In the genomic region with DNA sequence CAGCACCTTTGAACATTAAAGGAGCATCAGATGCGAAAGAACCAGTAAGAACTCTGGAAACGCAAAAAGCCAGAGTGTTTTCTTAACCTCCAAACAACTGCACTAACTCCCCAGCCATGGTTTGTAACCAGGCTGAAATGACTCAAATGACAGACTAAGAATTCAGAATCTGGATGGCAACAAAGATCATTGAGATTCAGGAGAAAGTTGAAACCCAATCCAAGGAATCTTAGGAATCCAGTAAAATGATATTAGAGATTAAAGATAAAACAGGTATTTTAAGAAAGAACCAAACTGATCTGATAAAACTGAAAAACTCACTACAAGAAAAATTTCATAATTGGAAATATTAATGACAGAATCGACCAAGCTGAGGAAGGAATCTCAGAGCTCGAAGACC, we compare ENCODE assay signal across 18 cellular contexts.
A peak's percentile ranks its signal among the peaks of the same experiment; 100 is the strongest.
DNase-seq lines count a peak whose midpoint lies in the region; ATAC-seq and TF ChIP-seq lines count a peak whose summit lies in the region.
"Had no signal": no experiment of that assay in that cellular context is flagged by ENCODE, and none has a peak within 500 bp of the region (broad histone marks: within the 10 kb centered on the region; RNA-seq: fewer than 3 reads in every experiment).

No MANE protein-coding gene starts in this region.

- H3K4me2 ChIP-seq in PC-9 = no peak overlapping the region
- H3K4me2 ChIP-seq: BLaER1 treated with 17β-estradiol and CSF1 and Interleukin-3, amounts not matched to agents 10 nM and 100 nM had no signal

- H4K20me1 ChIP-seq in PC-9 (ENCODE audit: insufficient read depth) = no peaks in the 10 kb centered on the region

- no peaks in the 10 kb centered on the region for H3K27me3 Mint-ChIP-seq in natural killer cell (ENCODE audit: low read depth in 2 of 2)
- no peaks in the 10 kb centered on the region for H3K27me3 Mint-ChIP-seq in natural killer cell treated with Interleukin-12 subunit alpha and Interleukin-12 subunit beta and Interleukin-15 and Interleukin-18, amount 100 ng/mL, for 72 hours
- H3K27me3 Mint-ChIP-seq in activated CD4-positive, alpha-beta memory T cell treated with anti-CD3 and anti-CD28 coated beads, Interleukin-2, amount 10 ng/mL, durations not matched to agents 7 days and 5 days = no peaks in the 10 kb centered on the region
- H3K27me3 Mint-ChIP-seq: CD4-positive, CD25-positive, alpha-beta regulatory T cell; IgD-negative memory B cell had no signal

- peak overlapping the region; percentile 25; the same call in 1 of the 2 replicates for H3K27ac ChIP-seq in PC-9
- H3K27ac ChIP-seq: 22Rv1; BLaER1 treated with 17β-estradiol and CSF1 and Interleukin-3, amounts not matched to agents 10 nM and 100 nM had no signal

- no peaks in the 10 kb centered on the region for H3K9me2 ChIP-seq in PC-9 (ENCODE audit: insufficient read depth)

- no peak overlapping the region for H3K4me3 Mint-ChIP-seq in natural killer cell
- H3K4me3 Mint-ChIP-seq in natural killer cell treated with Interleukin-12 subunit alpha and Interleukin-12 subunit beta and Interleukin-15 and Interleukin-18, amount 100 ng/mL, for 72 hours = no peak overlapping the region
- no peak overlapping the region for H3K4me3 Mint-ChIP-seq in activated CD4-positive, alpha-beta memory T cell treated with anti-CD3 and anti-CD28 coated beads, Interleukin-2, amount 10 ng/mL, durations not matched to agents 7 days and 5 days
- H3K4me3 Mint-ChIP-seq: CD4-positive, CD25-positive, alpha-beta regulatory T cell; IgD-negative memory B cell had no signal

- H3K27ac Mint-ChIP-seq in natural killer cell = peak overlapping the region; percentile 16 to 53
- H3K27ac Mint-ChIP-seq in natural killer cell treated with Interleukin-12 subunit alpha and Interleukin-12 subunit beta and Interleukin-15 and Interleukin-18, amount 100 ng/mL, for 72 hours = no peak overlapping the region
- H3K27ac Mint-ChIP-seq in activated CD4-positive, alpha-beta memory T cell treated with anti-CD3 and anti-CD28 coated beads, Interleukin-2, amount 10 ng/mL, durations not matched to agents 7 days and 5 days = no peak overlapping the region
- H3K27ac Mint-ChIP-seq: CD4-positive, CD25-positive, alpha-beta regulatory T cell had no signal

- no peak overlapping the region for H3K4me3 ChIP-seq in PC-9
- H3K4me3 ChIP-seq: BLaER1 treated with 17β-estradiol and CSF1 and Interleukin-3, amounts not matched to agents 10 nM and 100 nM had no signal

- no peaks in the 10 kb centered on the region for H3K9me3 Mint-ChIP-seq in natural killer cell
- H3K9me3 Mint-ChIP-seq in natural killer cell treated with Interleukin-12 subunit alpha and Interleukin-12 subunit beta and Interleukin-15 and Interleukin-18, amount 100 ng/mL, for 72 hours = no peaks in the 10 kb centered on the region
- no peaks in the 10 kb centered on the region for H3K9me3 Mint-ChIP-seq in activated CD4-positive, alpha-beta memory T cell treated with anti-CD3 and anti-CD28 coated beads, Interleukin-2, amount 10 ng/mL, durations not matched to agents 7 days and 5 days

- H3F3A ChIP-seq in PC-9 (ENCODE audit: insufficient read depth, low read depth) = 0 out of 2 replicates have a peak, but pooled peaks cover 3% of the 10 kb centered on the region

- peaks cover 13 to 15% of the 10 kb centered on the region in 2 donors for H3K4me1 Mint-ChIP-seq in natural killer cell
- peaks cover 14 to 20% of the 10 kb centered on the region in 2 donors for H3K4me1 Mint-ChIP-seq in natural killer cell treated with Interleukin-12 subunit alpha and Interleukin-12 subunit beta and Interleukin-15 and Interleukin-18, amount 100 ng/mL, for 72 hours (ENCODE audit: low read depth in 2 of 2)
- peaks cover 10% of the 10 kb centered on the region for H3K4me1 Mint-ChIP-seq in activated CD4-positive, alpha-beta memory T cell treated with anti-CD3 and anti-CD28 coated beads, Interleukin-2, amount 10 ng/mL, durations not matched to agents 7 days and 5 days

- H3K27me3 ChIP-seq in PC-9 (ENCODE audit: insufficient read depth, low read depth) = no peaks in the 10 kb centered on the region
- H3K27me3 ChIP-seq: BLaER1 treated with 17β-estradiol and CSF1 and Interleukin-3, amounts not matched to agents 10 nM and 100 nM had no signal

- DNase-seq in natural killer cell (no peak), PC-9 (peak; percentile 2 to 49), left kidney (ENCODE audit: low read depth, low spot score) (peak; percentile 25), NCI-H1105 (lab: John Stamatoyannopoulos, UW) (no peak), DMS153 treated with DMSO at 0.1 percent for 48 hours (lab: John Stamatoyannopoulos, UW; ENCODE audit: unreplicated experiment) (no peak), dedifferentiated amniotic fluid mesenchymal stem cell (ENCODE audit: extremely low spot score) (no peak)
- no peak for DNase-seq in natural killer cell treated with Interleukin-12 subunit alpha and Interleukin-12 subunit beta and Interleukin-15 and Interleukin-18, amount 100 ng/mL, for 72 hours (ENCODE audit: low spot score)
- DNase-seq in activated CD4-positive, alpha-beta memory T cell treated with anti-CD3 and anti-CD28 coated beads, Interleukin-2, amount 10 ng/mL, durations not matched to agents 7 days and 5 days = no peak
- DNase-seq: AML-193; Calu3; CD4-positive, CD25-positive, alpha-beta regulatory T cell; DMS 273 treated with DMSO at 0.1 percent for 48 hours; DMS79; GDM1; HCEC 1CT had no signal

- no peaks in the 10 kb centered on the region for H3K79me2 ChIP-seq in PC-9 (ENCODE audit: low read depth)

- peaks cover 13% of the 10 kb centered on the region for H3K4me1 ChIP-seq in PC-9 (replicated peaks; ENCODE audit: insufficient read depth)
- H3K4me1 ChIP-seq: BLaER1 treated with 17β-estradiol and CSF1 and Interleukin-3, amounts not matched to agents 10 nM and 100 nM had no signal

- CTCF ChIA-PET in PC-9 (lab: Charles Lee) = no interaction called here
- CTCF ChIA-PET in activated CD4-positive, alpha-beta memory T cell treated with anti-CD3 and anti-CD28 coated beads, Interleukin-2, amount 10 ng/mL, durations not matched to agents 7 days and 5 days (lab: Charles Lee) = no interaction called here

- no peak for ATAC-seq in natural killer cell
- ATAC-seq in natural killer cell treated with Interleukin-12 subunit alpha and Interleukin-12 subunit beta and Interleukin-15 and Interleukin-18, amount 100 ng/mL, for 72 hours = no peak

- peaks cover 16% of the 10 kb centered on the region for H3K36me3 Mint-ChIP-seq in natural killer cell
- peaks cover 11% of the 10 kb centered on the region for H3K36me3 Mint-ChIP-seq in natural killer cell treated with Interleukin-12 subunit alpha and Interleukin-12 subunit beta and Interleukin-15 and Interleukin-18, amount 100 ng/mL, for 72 hours
- H3K36me3 Mint-ChIP-seq in activated CD4-positive, alpha-beta memory T cell treated with anti-CD3 and anti-CD28 coated beads, Interleukin-2, amount 10 ng/mL, durations not matched to agents 7 days and 5 days (ENCODE audit: low read depth) = peaks cover 26% of the 10 kb centered on the region

- TF ChIP-seq CTCF in natural killer cell (IDR thresholded peaks at IDR 0.05) = no peak
- no peak for TF ChIP-seq CTCF in PC-9 (conservative IDR thresholded peaks at IDR 0.05)

- H3K9me3 ChIP-seq in PC-9 (ENCODE audit: insufficient read depth, low read depth) = no peaks in the 10 kb centered on the region

- no peaks in the 10 kb centered on the region for H3K36me3 ChIP-seq in PC-9 (ENCODE audit: low read depth)

- intact Hi-C loops in natural killer cell (cut with micrococcal nuclease) = no loop called here
- intact Hi-C loops in PC-9 (cut with micrococcal nuclease; ENCODE audit: unreplicated experiment) = no loop called here

- no peak overlapping the region for H2AFZ ChIP-seq in PC-9

- BruUV-seq in PC-9 (replicated peaks; lab: Mats Ljungman, UMichigan) = no TSS peak

- POLR2A ChIA-PET in PC-9 (lab: Charles Lee; ENCODE audit: unreplicated experiment) = no interaction called here
- POLR2A ChIA-PET in activated CD4-positive, alpha-beta memory T cell treated with anti-CD3 and anti-CD28 coated beads, Interleukin-2, amount 10 ng/mL, durations not matched to agents 7 days and 5 days (lab: Charles Lee) = no interaction called here

Comparison
In these comparisons a context has a peak if more than half of its experiments do, and no peak if none do; other contexts are left out.
1. H3K27ac Mint-ChIP-seq: peak in natural killer cell (2 of 2); none in natural killer cell treated with Interleukin-12 subunit alpha and Interleukin-12 subunit beta and Interleukin-15 and Interleukin-18, amount 100 ng/mL, for 72 hours (0 of 2) and activated CD4-positive, alpha-beta memory T cell treated with anti-CD3 and anti-CD28 coated beads, Interleukin-2, amount 10 ng/mL, durations not matched to agents 7 days and 5 days (single experiment).
2. DNase-seq: peak in PC-9 (2 of 2) and left kidney (single experiment); none in natural killer cell (single experiment), natural killer cell treated with Interleukin-12 subunit alpha and Interleukin-12 subunit beta and Interleukin-15 and Interleukin-18, amount 100 ng/mL, for 72 hours (single experiment), NCI-H1105 (single experiment), activated CD4-positive, alpha-beta memory T cell treated with anti-CD3 and anti-CD28 coated beads, Interleukin-2, amount 10 ng/mL, durations not matched to agents 7 days and 5 days (single experiment), DMS153 treated with DMSO at 0.1 percent for 48 hours (single experiment) and dedifferentiated amniotic fluid mesenchymal stem cell (single experiment).